ENCODE assay signal across 11 cellular contexts in genomic region chr11:71433648-71434450, GRCh38. TPM values are rescaled to one million over a fixed set of nuclear protein-coding genes. Genes with fewer than 3 reads are reported as not detected.
DNase-seq lines count a peak whose midpoint lies in the region; ATAC-seq, FAIRE-seq and TF ChIP-seq lines count a peak whose summit lies in the region.
"Had no signal": no experiment of that assay in that cellular context is flagged by ENCODE, and none has a peak within 500 bp of the region (broad histone marks: within the 10 kb centered on the region; RNA-seq: fewer than 3 reads in every experiment).

No MANE protein-coding gene starts in this region.

- DNase-seq in NCI-H226 (peak; percentile 22), cerebellum (ENCODE audit: low spot score) (peak; percentile 46), left lung (peak in 1 of 2 donors; percentile 45), suprapubic skin (ENCODE audit: low spot score in 2 of 2) (peak; percentile 82 to 90), H54 (ENCODE audit: insufficient read length, low spot score) (no peak)
- DNase-seq in stimulated activated naive CD4-positive, alpha-beta T cell treated with Interleukin-2 at 50 U/mL for 16 hours (lab: John Stamatoyannopoulos, UW): no peak
- DNase-seq: activated CD8-positive, alpha-beta memory T cell treated with anti-CD3 and anti-CD28 coated beads, Interleukin-2, amount 10 ng/mL, durations not matched to agents 7 days and 5 days; COR-L47 had no signal

- intact Hi-C loops in left lung (cut with DNase I): no loop called here

- WGBS in suprapubic skin: 43% methylated on average over 9 of the region's 19 CpGs

- FAIRE-seq in H54 (lab: Jason Lieb, UNC): no peak
- FAIRE-seq: keratinocyte had no signal

- H3K27ac ChIP-seq in left lung (no peak overlapping the region), suprapubic skin (peak overlapping the region; percentile 78)

- no peaks in the 10 kb centered on the region for H3K9me3 ChIP-seq in left lung
- no peaks in the 10 kb centered on the region for H3K9me3 ChIP-seq in suprapubic skin

- TF ChIP-seq POLR2A in suprapubic skin (IDR thresholded peaks at IDR 0.05) (no peak), H54 (IDR thresholded peaks at IDR 0.05; ENCODE audit: low read depth, low read length) (no peak)

- H3K4me1 ChIP-seq in left lung: peaks cover 0 to 3% of the 10 kb centered on the region in 2 donors
- H3K4me1 ChIP-seq in suprapubic skin: peaks cover 42% of the 10 kb centered on the region

- no peak for TF ChIP-seq EP300 in suprapubic skin (IDR thresholded peaks at IDR 0.05)

- H3K27me3 ChIP-seq in left lung: no peaks in the 10 kb centered on the region
- H3K27me3 ChIP-seq in suprapubic skin: peaks cover 5% of the 10 kb centered on the region

- H3K36me3 ChIP-seq in left lung (peaks cover 0 to 50% of the 10 kb centered on the region in 2 donors), suprapubic skin (peaks cover 7% of the 10 kb centered on the region)

- no peak overlapping the region for H3K4me3 ChIP-seq in left lung
- H3K4me3 ChIP-seq in suprapubic skin: no peak overlapping the region

- TF ChIP-seq CTCF in left lung (IDR thresholded peaks at IDR 0.05) (no peak), suprapubic skin (IDR thresholded peaks at IDR 0.05) (no peak)

- ATAC-seq in left lung: peak; percentile 87
- ATAC-seq in HG02623 (IDR thresholded peaks at IDR 0.05; ENCODE audit: unreplicated experiment): no peak
- no peak for ATAC-seq in GM19328 (IDR thresholded peaks at IDR 0.05; ENCODE audit: unreplicated experiment)
- ATAC-seq: activated CD8-positive, alpha-beta memory T cell treated with anti-CD3 and anti-CD28 coated beads, Interleukin-2, amount 10 ng/mL, durations not matched to agents 7 days and 5 days had no signal

RNA-seq across cellular contexts. Expression of gene DHCR7, which starts 14.3 kb away (rescaled TPM):
- total RNA-seq in cerebellum (36.7 TPM), left lung (100 to 1,000 TPM in 1 of 2 donors, 10 to 100 TPM in 1; 87.9 to 200 TPM), suprapubic skin (100 to 1,000 TPM in 1 of 4 donors, 10 to 100 TPM in 3; 41.8 to 140 (median 76.7) TPM)

RNA-seq across cellular contexts. Expression of gene NADSYN1, which starts 19.2 kb away (rescaled TPM):
- 32.0 TPM for total RNA-seq in cerebellum
- total RNA-seq in left lung: 10 to 100 TPM; 71.4 to 78.9 TPM
- 100 to 1,000 TPM in 1 of 4 donors, 10 to 100 TPM in 3; 51.5 to 120 (median 61.3) TPM for total RNA-seq in suprapubic skin

Comparison
In these comparisons a context has a peak if more than half of its experiments do, and no peak if none do; other contexts are left out.
1. DNase-seq: peak in NCI-H226 (single experiment), cerebellum (single experiment) and suprapubic skin (2 of 2); none in H54 (single experiment) and stimulated activated naive CD4-positive, alpha-beta T cell treated with Interleukin-2 at 50 U/mL for 16 hours (single experiment).